Comparison of ENCODE assay signal across 17 cellular contexts in the genomic region with DNA sequence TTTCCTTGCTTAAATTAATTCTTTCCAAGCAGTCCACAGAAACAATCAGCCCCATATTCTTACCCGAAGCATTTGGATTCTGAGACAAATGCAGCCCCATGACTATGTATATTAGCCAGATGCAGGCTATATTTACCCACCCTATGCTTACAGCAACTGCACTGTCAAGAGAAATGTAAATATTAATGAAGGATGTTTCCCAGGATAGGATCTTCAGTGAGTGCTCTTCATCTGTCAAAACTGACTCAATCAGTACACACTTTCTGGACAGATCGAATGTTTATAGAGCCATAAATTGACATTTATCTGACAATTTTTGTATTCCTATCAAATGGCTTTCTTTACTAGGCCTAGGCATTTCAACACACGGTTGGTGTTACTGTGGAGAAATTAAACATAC.
"Had no signal": no experiment of that assay in that cellular context is flagged by ENCODE, and none has a peak within 500 bp of the region (broad histone marks: within the 10 kb centered on the region; RNA-seq: fewer than 3 reads in every experiment).

No MANE protein-coding gene starts in this region.

- H3K27ac ChIP-seq: esophagus squamous epithelium, parathyroid adenoma, spleen, thoracic aorta had no signal

- DNase-seq: activated CD4-positive, alpha-beta memory T cell treated with anti-CD3 and anti-CD28 coated beads, Interleukin-2, amount 10 ng/mL, durations not matched to agents 7 days and 5 days; activated CD4-positive, alpha-beta T cell treated with anti-CD3 and anti-CD28 coated beads for 48 hours; activated CD4-positive, CD25-positive, alpha-beta regulatory T cell; activated CD8-positive, alpha-beta memory T cell treated with anti-CD3 and anti-CD28 coated beads, Interleukin-2, amount 10 ng/mL, durations not matched to agents 7 days and 5 days; activated naive CD8-positive, alpha-beta T cell treated with anti-CD3 and anti-CD28 coated beads for 36 hours; amniotic stem cell; dermis blood vessel endothelial cell; effector memory CD4-positive, alpha-beta T cell; esophagus squamous epithelium; immature natural killer cell; kidney glomerular epithelial cell; mesendoderm; naive thymus-derived CD4-positive, alpha-beta T cell; spleen; stimulated activated CD4-positive, alpha-beta T cell treated with anti-CD3 and anti-CD28 coated beads, Interleukin-4, amount 100 ng/mL, for 4 hours had no signal

- H3K79me2 ChIP-seq: parathyroid adenoma had no signal

- H3K36me3 ChIP-seq: esophagus squamous epithelium, spleen, thoracic aorta had no signal

- H3K9ac ChIP-seq: parathyroid adenoma had no signal

- H3K4me3 ChIP-seq: esophagus squamous epithelium, spleen, thoracic aorta had no signal

- H3K9me3 ChIP-seq: esophagus squamous epithelium, thoracic aorta had no signal

- H3K27me3 ChIP-seq: esophagus squamous epithelium, spleen had no signal

- H3K4me1 ChIP-seq: esophagus squamous epithelium, parathyroid adenoma, spleen had no signal

- H2AFZ ChIP-seq: parathyroid adenoma had no signal
